ENCODE assay signal across 15 cellular contexts in genomic region chr3:169144691-169145090, GRCh38.
DNase-seq lines count a peak whose midpoint lies in the region; ATAC-seq, FAIRE-seq and TF ChIP-seq lines count a peak whose summit lies in the region.
"Had no signal": no experiment of that assay in that cellular context is flagged by ENCODE, and none has a peak within 500 bp of the region (broad histone marks: within the 10 kb centered on the region; RNA-seq: fewer than 3 reads in every experiment).

No MANE protein-coding gene starts in this region.

- H3F3A ChIP-seq in smooth muscle cell (ENCODE audit: low read depth): no peaks in the 10 kb centered on the region

- ATAC-seq in body of pancreas (no peak), GM21619 (IDR thresholded peaks at IDR 0.05; ENCODE audit: unreplicated experiment) (no peak)

- H3K27ac ChIP-seq in HUES6 (ENCODE audit: low read depth, low read length) (no peak overlapping the region), body of pancreas (peak overlapping the region in 3 of 4 donors; percentile 19 to 90 (median 86)), hepatocyte (no peak overlapping the region), smooth muscle cell (ENCODE audit: low read depth) (no peak overlapping the region), tibial nerve (peak overlapping the region in 1 of 4 donors; percentile 34), small intestine (ENCODE audit: low read depth in 1 of 2, low read length in 1 of 2) (no peak overlapping the region)
- H3K27ac ChIP-seq: adrenal gland, C4-2B, neutrophil, SK-N-MC, VCaP had no signal

- TF ChIP-seq CTCF in body of pancreas (IDR thresholded peaks at IDR 0.05): no peak
- TF ChIP-seq CTCF in hepatocyte (IDR thresholded peaks at IDR 0.05; ENCODE audit: poor library complexity): no peak
- no peak for TF ChIP-seq CTCF in smooth muscle cell (IDR thresholded peaks at IDR 0.05; ENCODE audit: borderline replicate concordance, insufficient read depth, poor library complexity, severe bottlenecking)
- no peak for TF ChIP-seq CTCF in tibial nerve (IDR thresholded peaks at IDR 0.05)

- H3K36me3 ChIP-seq in HUES6 (ENCODE audit: control insufficient read depth, insufficient read depth, low read length) (no peaks in the 10 kb centered on the region), body of pancreas (replicated peaks in 1 of 2; ENCODE audit: insufficient read depth in 1 of 2, low read depth in 2 of 2) (no peaks in the 10 kb centered on the region), hepatocyte (replicated peaks; ENCODE audit: insufficient read depth, low read depth) (no peaks in the 10 kb centered on the region), smooth muscle cell (ENCODE audit: low read depth) (no peaks in the 10 kb centered on the region), tibial nerve (no peaks in the 10 kb centered on the region), small intestine (ENCODE audit: control insufficient read depth in 2 of 2, insufficient read depth in 2 of 2, low read length in 2 of 2) (no peaks in the 10 kb centered on the region)
- H3K36me3 ChIP-seq: adrenal gland, neutrophil had no signal

- DNase-seq in body of pancreas: no peak
- no peak for DNase-seq in hepatocyte (ENCODE audit: low spot score)
- DNase-seq in smooth muscle cell (lab: John Stamatoyannopoulos, UW; ENCODE audit: unreplicated experiment): no peak
- no peak for DNase-seq in posterior cingulate gyrus
- DNase-seq in tibial nerve (ENCODE audit: low spot score in 2 of 2): no peak
- no peak for DNase-seq in small intestine
- DNase-seq: adrenal gland, GF-D8, NCI-H1436 treated with DMSO at 0.1 percent for 48 hours had no signal

- no peak overlapping the region for H2AFZ ChIP-seq in hepatocyte
- H2AFZ ChIP-seq in smooth muscle cell (ENCODE audit: low read depth): no peak overlapping the region

- FAIRE-seq in small intestine (lab: Jason Lieb, UNC): no peak

- H3K9me2 ChIP-seq in hepatocyte (replicated peaks; ENCODE audit: insufficient read depth): no peaks in the 10 kb centered on the region

- intact Hi-C loops in body of pancreas (cut with DNase I) (no loop called here), posterior cingulate gyrus (cut with DNase I) (loop anchor here (5.0 kb wide), 1 partner anchor 523 kb away; no protein-coding TSS in a partner anchor)

- H3K4me3 ChIP-seq in HUES6 (ENCODE audit: low read depth, low read length): peak overlapping the region; percentile 4; the same call in 1 of the 2 replicates
- H3K4me3 ChIP-seq in body of pancreas: peak overlapping the region in 1 of 2 donors; percentile 42
- no peak overlapping the region for H3K4me3 ChIP-seq in hepatocyte
- H3K4me3 ChIP-seq in smooth muscle cell: peak overlapping the region; percentile 2
- peak overlapping the region in 1 of 4 donors; percentile 7 for H3K4me3 ChIP-seq in tibial nerve
- no peak overlapping the region for H3K4me3 ChIP-seq in small intestine (ENCODE audit: low read depth in 1 of 2, low read length in 2 of 2)
- H3K4me3 ChIP-seq: adrenal gland, SK-N-MC had no signal

- H3K4me2 ChIP-seq in hepatocyte (peak overlapping the region; percentile 0), smooth muscle cell (no peak overlapping the region)

- no peaks in the 10 kb centered on the region for H3K9me3 ChIP-seq in HUES6 (ENCODE audit: control insufficient read depth, insufficient read depth, low read depth, low read length)
- H3K9me3 ChIP-seq in body of pancreas: no peaks in the 10 kb centered on the region
- H3K9me3 ChIP-seq in hepatocyte (ENCODE audit: low read depth): no peaks in the 10 kb centered on the region
- H3K9me3 ChIP-seq in smooth muscle cell (replicated peaks; ENCODE audit: low read depth): no peaks in the 10 kb centered on the region
- no peaks in the 10 kb centered on the region for H3K9me3 ChIP-seq in tibial nerve
- no peaks in the 10 kb centered on the region for H3K9me3 ChIP-seq in small intestine (ENCODE audit: control insufficient read depth, low read depth)
- H3K9me3 ChIP-seq: adrenal gland, neutrophil had no signal

- no peak for TF ChIP-seq EP300 in tibial nerve (IDR thresholded peaks at IDR 0.05)

- TF ChIP-seq POLR2A in body of pancreas (IDR thresholded peaks at IDR 0.05): no peak
- TF ChIP-seq POLR2A in tibial nerve (IDR thresholded peaks at IDR 0.05): no peak

- 30 to 42% methylated on average over 1 of the region's 1 CpG for WGBS in body of pancreas, 2 donors
- 81% methylated on average over 1 of the region's 1 CpG for WGBS in hepatocyte (ENCODE audit: low lambda C conversion rate, missing lambda C conversion rate)
- whole genome bisulfite sequencing in smooth muscle cell (ENCODE audit: low lambda C conversion rate): 88% methylated on average over 1 of the region's 1 CpG
- WGBS in tibial nerve, 2 donors: 56 to 62% methylated on average over 1 of the region's 1 CpG
- WGBS in small intestine, 3 donors: 27 to 35% (median 35%) methylated on average over 1 of the region's 1 CpG

- H3K4me1 ChIP-seq in HUES6 (ENCODE audit: control insufficient read depth, insufficient read depth, low read length) (peaks cover 16% of the 10 kb centered on the region), body of pancreas (peaks cover 18% of the 10 kb centered on the region), hepatocyte (ENCODE audit: insufficient read depth) (peaks cover 7% of the 10 kb centered on the region), smooth muscle cell (ENCODE audit: low read depth) (peaks cover 18% of the 10 kb centered on the region), tibial nerve (peaks cover 0 to 36% (median 12%) of the 10 kb centered on the region in 4 donors), small intestine (ENCODE audit: control insufficient read depth in 2 of 2, insufficient read depth in 1 of 2, low read depth in 1 of 2, low read length in 1 of 2) (no peaks in the 10 kb centered on the region)

- peaks cover 55% of the 10 kb centered on the region for H3K27me3 ChIP-seq in HUES6 (ENCODE audit: control insufficient read depth, insufficient read depth, low read length)
- H3K27me3 ChIP-seq in body of pancreas: peaks cover 0 to 2% of the 10 kb centered on the region in 2 donors
- H3K27me3 ChIP-seq in hepatocyte: peaks cover 27% of the 10 kb centered on the region
- H3K27me3 ChIP-seq in smooth muscle cell (ENCODE audit: low read depth): peaks cover 78% of the 10 kb centered on the region
- peaks cover 0 to 97% of the 10 kb centered on the region in 2 donors for H3K27me3 ChIP-seq in tibial nerve
- H3K27me3 ChIP-seq in small intestine (ENCODE audit: control insufficient read depth in 2 of 2, insufficient read depth in 2 of 2, low read length in 2 of 2): peaks cover 0 to 10% of the 10 kb centered on the region in 2 donors

- peaks cover 16% of the 10 kb centered on the region for H3K79me2 ChIP-seq in hepatocyte
- no peaks in the 10 kb centered on the region for H3K79me2 ChIP-seq in smooth muscle cell (ENCODE audit: low read depth)

- H3K9ac ChIP-seq in HUES6 (ENCODE audit: low read length): no peak overlapping the region
- no peak overlapping the region for H3K9ac ChIP-seq in smooth muscle cell (ENCODE audit: low read depth)

- H4K20me1 ChIP-seq in hepatocyte (ENCODE audit: insufficient read depth, poor library complexity, severe bottlenecking) (no peaks in the 10 kb centered on the region), smooth muscle cell (ENCODE audit: low read depth) (no peaks in the 10 kb centered on the region)

Comparison
In these comparisons a context has a peak if more than half of its experiments do, and no peak if none do; other contexts are left out.
1. H3K27ac ChIP-seq: peak in body of pancreas (3 of 4); none in HUES6 (single experiment), hepatocyte (single experiment), smooth muscle cell (single experiment) and small intestine (0 of 2).
2. H3K4me3 ChIP-seq: peak in HUES6 (single experiment) and smooth muscle cell (single experiment); none in hepatocyte (single experiment) and small intestine (0 of 2).